Comparison of ENCODE assay signal across 1 cellular context in genomic region chr12:124470806-124471205, GRCh38.
TF ChIP-seq lines count a peak whose summit lies in the region.

No MANE protein-coding gene starts in this region.

TF ChIP-seq in IMR-90, 13 proteins besides CTCF, POLR2A, EP300 and RAD21 (continued from another document):
- no peak for TF ChIP-seq MXI1 (IDR thresholded peaks at IDR 0.05; ENCODE audit: borderline replicate concordance, low read depth, low read length)
- TF ChIP-seq USF2 (IDR thresholded peaks at IDR 0.05; ENCODE audit: low read depth, low read length) = no peak
- no peak for TF ChIP-seq RFX5 (IDR thresholded peaks at IDR 0.05; ENCODE audit: low read depth, low read length)
